ENCODE assay signal across 8 cellular contexts in the genomic region with DNA sequence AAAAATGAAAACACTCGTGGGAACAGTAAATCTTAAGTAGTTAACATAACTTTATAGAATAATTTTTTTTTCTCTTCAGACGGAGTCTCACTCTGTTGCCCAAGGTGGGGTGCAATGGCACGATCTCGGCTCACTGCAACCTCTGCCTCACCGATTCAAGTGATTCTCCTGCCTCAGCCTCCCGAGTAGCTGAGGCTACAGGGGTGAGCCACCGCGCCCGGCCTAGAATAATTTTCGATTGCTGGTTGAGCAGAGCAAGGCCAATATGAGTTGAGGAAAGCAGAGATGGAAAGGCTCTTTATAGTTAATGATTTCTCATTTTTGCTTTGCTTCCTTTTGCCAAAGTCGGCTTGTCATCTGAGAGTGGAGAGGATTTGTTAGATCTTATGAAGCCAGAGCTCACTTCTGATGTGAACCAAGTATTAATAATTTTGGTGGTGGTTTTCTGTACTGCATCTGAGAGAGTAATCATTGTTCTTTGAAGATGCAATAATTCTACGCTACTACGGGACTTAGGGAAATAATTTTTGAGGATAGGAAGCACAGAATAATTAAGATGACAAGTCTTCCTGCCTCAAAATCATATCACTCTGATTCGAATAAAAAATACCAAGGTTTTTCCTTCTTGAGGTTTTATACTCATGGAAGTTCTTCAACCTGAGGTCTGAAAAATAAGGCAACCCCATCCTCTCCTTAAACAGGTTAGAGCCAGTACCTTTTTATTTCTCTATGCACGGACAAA. TPM values are rescaled to one million over a fixed set of nuclear protein-coding genes. Genes with fewer than 3 reads are reported as not detected.
DNase-seq lines count a peak whose midpoint lies in the region; ATAC-seq and TF ChIP-seq lines count a peak whose summit lies in the region.

No MANE protein-coding gene starts in this region.

- no peaks in the 10 kb centered on the region for H4K20me1 ChIP-seq in MM.1S (ENCODE audit: insufficient read depth, low read length)

- H3K4me2 ChIP-seq in MM.1S (ENCODE audit: low read depth, low read length) = peak overlapping the region; percentile 88

- H3K9me3 ChIP-seq in CD8-positive, alpha-beta T cell (ENCODE audit: low read length) = no peaks in the 10 kb centered on the region
- no peaks in the 10 kb centered on the region for H3K9me3 ChIP-seq in MM.1S (replicated peaks; ENCODE audit: insufficient read depth, low read length)
- no peaks in the 10 kb centered on the region for H3K9me3 ChIP-seq in neutrophil

- peak overlapping the region; percentile 77 for H3K4me3 ChIP-seq in CD8-positive, alpha-beta T cell (ENCODE audit: low read depth, low read length)
- H3K4me3 ChIP-seq in MM.1S (ENCODE audit: low read length) (peak overlapping the region; percentile 67), neutrophil (ENCODE audit: low read depth in 1 of 2, low read length in 1 of 2) (peak overlapping the region; percentile 72 to 96)

- no peaks in the 10 kb centered on the region for H3K36me3 ChIP-seq in CD8-positive, alpha-beta T cell (ENCODE audit: insufficient read depth, low read length)
- no peaks in the 10 kb centered on the region for H3K36me3 ChIP-seq in MM.1S (replicated peaks; ENCODE audit: insufficient read depth, low read length)
- no peaks in the 10 kb centered on the region for H3K36me3 ChIP-seq in neutrophil

- peak overlapping the region; percentile 97; the same call in 1 of the 2 replicates for H3K9ac ChIP-seq in MM.1S (ENCODE audit: low read length)

- peaks cover 34% of the 10 kb centered on the region for H3F3A ChIP-seq in MM.1S (ENCODE audit: insufficient read depth, low read length)

- peaks cover 8% of the 10 kb centered on the region for H3K36me3 Mint-ChIP-seq in CD8-positive, alpha-beta T cell
- peaks cover 23% of the 10 kb centered on the region for H3K36me3 Mint-ChIP-seq in dendritic cell treated with granulocyte-macrophage colony-stimulating factor and Interleukin-4, amounts not matched to agents 40 ng/mL and 50 ng/mL, for 4 days (ENCODE audit: low read depth)

- H3K27ac Mint-ChIP-seq in CD8-positive, alpha-beta T cell = peak overlapping the region; percentile 98
- peak overlapping the region; percentile 99 for H3K27ac Mint-ChIP-seq in dendritic cell treated with granulocyte-macrophage colony-stimulating factor and Interleukin-4, amounts not matched to agents 40 ng/mL and 50 ng/mL, for 4 days

- POLR2A ChIA-PET in CD8-positive, alpha-beta T cell (lab: Charles Lee) = interaction anchor here (0.8 to 5.1 kb wide), 10 partner anchors 9 to 776 kb away, joined by 3 to 35 read pairs (median 4); a partner anchor contains a TSS

- H3K79me2 ChIP-seq in MM.1S (ENCODE audit: low read length) = peaks cover 43% of the 10 kb centered on the region

- peaks cover 26% of the 10 kb centered on the region for H3K4me1 ChIP-seq in CD8-positive, alpha-beta T cell (ENCODE audit: insufficient read depth, low read length)
- peaks cover 19% of the 10 kb centered on the region for H3K4me1 ChIP-seq in MM.1S (ENCODE audit: low read length)
- H3K4me1 ChIP-seq in neutrophil (ENCODE audit: control insufficient read depth in 1 of 2, insufficient read depth in 1 of 2, low read depth in 1 of 2, low read length in 1 of 2) = peaks cover 18 to 26% of the 10 kb centered on the region in 2 experiments

- no peaks in the 10 kb centered on the region for H3K9me3 Mint-ChIP-seq in CD8-positive, alpha-beta T cell
- no peaks in the 10 kb centered on the region for H3K9me3 Mint-ChIP-seq in dendritic cell treated with granulocyte-macrophage colony-stimulating factor and Interleukin-4, amounts not matched to agents 40 ng/mL and 50 ng/mL, for 4 days

- peaks cover 43% of the 10 kb centered on the region for H3K4me1 Mint-ChIP-seq in CD8-positive, alpha-beta T cell (ENCODE audit: low read depth)
- H3K4me1 Mint-ChIP-seq in dendritic cell treated with granulocyte-macrophage colony-stimulating factor and Interleukin-4, amounts not matched to agents 40 ng/mL and 50 ng/mL, for 4 days (ENCODE audit: low read depth) = peaks cover 24% of the 10 kb centered on the region

- TF ChIP-seq CTCF in CD8-positive, alpha-beta T cell (IDR thresholded peaks at IDR 0.05) = peak; percentile 36
- peak; percentile 13; the same call in 1 of the 2 replicates for TF ChIP-seq CTCF in MM.1S (IDR thresholded peaks at IDR 0.05; ENCODE audit: low read length)
- no peak for TF ChIP-seq CTCF in neutrophil (IDR thresholded peaks at IDR 0.05)

- intact Hi-C loops in CD8-positive, alpha-beta T cell (cut with DNase I, micrococcal nuclease) = loop anchor here (5.0 kb wide), 5 partner anchors 735 to 1365 kb away; a partner anchor contains a TSS
- intact Hi-C loops in dendritic cell treated with granulocyte-macrophage colony-stimulating factor and Interleukin-4, amounts not matched to agents 40 ng/mL and 50 ng/mL, for 4 days (cut with micrococcal nuclease) = no loop called here

- 0 out of 2 replicates have a peak overlapping the region, but pooled peaks have one; percentile 83 for H2AFZ ChIP-seq in MM.1S (ENCODE audit: low read length)

- no peaks in the 10 kb centered on the region for H3K27me3 ChIP-seq in CD8-positive, alpha-beta T cell (ENCODE audit: insufficient read depth, low read length)
- no peaks in the 10 kb centered on the region for H3K27me3 ChIP-seq in MM.1S (replicated peaks; ENCODE audit: insufficient read depth, low read length)
- H3K27me3 ChIP-seq in neutrophil = no peaks in the 10 kb centered on the region

- peak overlapping the region; percentile 94 for H3K4me3 Mint-ChIP-seq in CD8-positive, alpha-beta T cell
- peak overlapping the region; percentile 99 for H3K4me3 Mint-ChIP-seq in dendritic cell treated with granulocyte-macrophage colony-stimulating factor and Interleukin-4, amounts not matched to agents 40 ng/mL and 50 ng/mL, for 4 days

- CTCF ChIA-PET in CD8-positive, alpha-beta T cell (lab: Charles Lee) = interaction anchor here (0.6 to 1.5 kb wide), 4 partner anchors 11 to 253 kb away, joined by 3 to 4 read pairs (median 3); no protein-coding TSS in a partner anchor

- DNase-seq in CD8-positive, alpha-beta T cell = no peak
- DNase-seq in MM.1S = no peak
- no peak for DNase-seq in stimulated activated CD4-positive, alpha-beta T cell treated with anti-CD3 and anti-CD28 coated beads, Interleukin-1b, Interleukin-23, amount 100 ng/mL, for 48 hours

- no peaks in the 10 kb centered on the region for H3K9me2 ChIP-seq in MM.1S (replicated peaks; ENCODE audit: insufficient read depth, low read length)

- no peak for ATAC-seq in CD8-positive, alpha-beta T cell
- ATAC-seq in HG03108 (IDR thresholded peaks at IDR 0.05; ENCODE audit: unreplicated experiment) = no peak
- no peak for ATAC-seq in HG03439 (IDR thresholded peaks at IDR 0.05; ENCODE audit: unreplicated experiment)
- ATAC-seq in GM21390 (IDR thresholded peaks at IDR 0.05; ENCODE audit: unreplicated experiment) = no peak

- H3K27ac ChIP-seq in CD8-positive, alpha-beta T cell (ENCODE audit: low read depth, low read length) = peak overlapping the region; percentile 95
- peak overlapping the region; percentile 97 for H3K27ac ChIP-seq in MM.1S (ENCODE audit: low read length)
- H3K27ac ChIP-seq in neutrophil = peak overlapping the region; percentile 95

- peaks cover 2% of the 10 kb centered on the region for H3K27me3 Mint-ChIP-seq in CD8-positive, alpha-beta T cell (ENCODE audit: low read depth)
- no peaks in the 10 kb centered on the region for H3K27me3 Mint-ChIP-seq in dendritic cell treated with granulocyte-macrophage colony-stimulating factor and Interleukin-4, amounts not matched to agents 40 ng/mL and 50 ng/mL, for 4 days

RNA-seq across cellular contexts. Expression of a gene that starts 1.5 kb away (rescaled TPM):
- 10 to 100 TPM; 31.4 to 31.8 TPM for total RNA-seq in CD8-positive, alpha-beta T cell
